In the genomic region with DNA sequence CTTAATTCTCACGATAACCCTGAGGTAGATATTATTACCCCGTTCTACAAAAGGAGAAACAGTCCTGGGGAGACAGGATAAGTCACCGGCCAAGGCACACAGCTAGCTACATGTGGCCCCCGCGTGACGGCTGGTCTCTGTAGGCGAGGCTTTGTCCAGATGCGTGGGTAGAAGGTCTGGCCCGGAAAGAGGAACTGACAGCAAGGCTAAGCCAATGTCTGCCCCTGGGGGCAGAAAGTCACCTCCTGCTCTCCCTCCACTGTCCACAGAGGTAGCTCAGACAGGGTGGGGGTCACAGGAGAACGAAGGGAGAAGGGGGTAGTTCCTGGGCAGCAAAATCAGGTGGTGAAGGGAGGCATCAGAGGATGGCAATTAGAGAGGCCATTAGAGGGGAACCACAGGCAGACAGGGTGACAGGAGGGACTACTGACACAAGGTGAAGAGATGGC, we compare ENCODE assay signal across 1 cellular context.
TF ChIP-seq lines count a peak whose summit lies in the region.

No MANE protein-coding gene starts in this region.

TF ChIP-seq in K562, 482 proteins besides CTCF, POLR2A, EP300 and RAD21 (continues in another document):
- TF ChIP-seq ESRRA (IDR thresholded peaks at IDR 0.05; ENCODE audit: borderline replicate concordance, low read depth) (peak; percentile 27; the same call in 1 of the 2 replicates), CTBP1 (IDR thresholded peaks at IDR 0.05; ENCODE audit: borderline replicate concordance) (peak; percentile 55; the same call in 1 of the 2 replicates), LARP7 (IDR thresholded peaks at IDR 0.05) (no peak), JUN (IDR thresholded peaks at IDR 0.05; ENCODE audit: borderline replicate concordance, low read depth, low read length) (peak; percentile 29; the same call in 1 of the 2 replicates), JUN (CRISPR knock-in tag; IDR thresholded peaks at IDR 0.05; ENCODE audit: borderline replicate concordance) (no peak), ZBTB7A (IDR thresholded peaks at IDR 0.05; ENCODE audit: borderline replicate concordance, control insufficient read depth, low read depth, low read length) (peak; percentile 61), ZNF3 (CRISPR knock-in tag; IDR thresholded peaks at IDR 0.05) (no peak), TEAD1 (CRISPR knock-in tag; IDR thresholded peaks at IDR 0.05) (peak in 1 of 2 experiments; percentile 2; a peak in 1 of 4 replicates), FIP1L1 (IDR thresholded peaks at IDR 0.05; ENCODE audit: low read depth, low read length, poor library complexity, severe bottlenecking) (no peak), SMARCE1 (IDR thresholded peaks at IDR 0.05) (peak; percentile 76), CC2D1A (IDR thresholded peaks at IDR 0.05) (no peak), ELK3 (CRISPR knock-in tag; IDR thresholded peaks at IDR 0.05) (no peak), SIX5 (IDR thresholded peaks at IDR 0.05; ENCODE audit: borderline replicate concordance in 1 of 2, insufficient read depth in 1 of 2, low read depth in 1 of 2, low read length in 2 of 2) (no peak), SUPT5H (IDR thresholded peaks at IDR 0.05) (peak; percentile 30; the same call in 1 of the 2 replicates), ZBTB11 (CRISPR knock-in tag; IDR thresholded peaks at IDR 0.05) (no peak), HNRNPUL1 (IDR thresholded peaks at IDR 0.05; ENCODE audit: low read length) (no peak), DPF2 (IDR thresholded peaks at IDR 0.05) (peak; percentile 72), MED1 (CRISPR knock-in tag; IDR thresholded peaks at IDR 0.05; ENCODE audit: borderline replicate concordance) (no peak), STAG1 (CRISPR knock-in tag; IDR thresholded peaks at IDR 0.05; ENCODE audit: borderline replicate concordance) (no peak), FOXA1 (IDR thresholded peaks at IDR 0.05; ENCODE audit: borderline replicate concordance) (no peak), HDGF (IDR thresholded peaks at IDR 0.05) (0 out of 2 replicates have a peak, but pooled peaks have one; percentile 24), RBM15 (IDR thresholded peaks at IDR 0.05; ENCODE audit: insufficient read depth, low read length) (no peak), POLR2G (IDR thresholded peaks at IDR 0.05; ENCODE audit: low read depth, low read length) (0 out of 2 replicates have a peak, but pooled peaks have one; percentile 40), DMBX1 (CRISPR knock-in tag; IDR thresholded peaks at IDR 0.05; ENCODE audit: borderline replicate concordance) (peak; percentile 46; the same call in 1 of the 2 replicates), ZFP1 (CRISPR knock-in tag; IDR thresholded peaks at IDR 0.05) (no peak), SRSF9 (IDR thresholded peaks at IDR 0.05; ENCODE audit: borderline replicate concordance, low read depth, low read length) (no peak), KDM4B (IDR thresholded peaks at IDR 0.05; ENCODE audit: borderline replicate concordance in 2 of 2, low read depth in 1 of 2) (no peak), EGR1 (conservative IDR thresholded peaks at IDR 0.05) (peak; percentile 97), POLR3G (IDR thresholded peaks at IDR 0.05; ENCODE audit: extremely low read depth, insufficient read length, insufficient replicate concordance) (no peak), ZKSCAN3 (CRISPR knock-in tag; IDR thresholded peaks at IDR 0.05) (no peak), MAX (CRISPR knock-in tag; IDR thresholded peaks at IDR 0.05) (peak; percentile 97), BHLHE40 (IDR thresholded peaks at IDR 0.05; ENCODE audit: low read length) (peak; percentile 89), NCOR1 (IDR thresholded peaks at IDR 0.05) (peak; percentile 33; the same call in 1 of the 2 replicates), HCFC1 (IDR thresholded peaks at IDR 0.05; ENCODE audit: low read depth, low read length) (no peak), SNAPC5 (CRISPR knock-in tag; IDR thresholded peaks at IDR 0.05) (no peak), RFX1 (IDR thresholded peaks at IDR 0.05) (no peak), THRB (CRISPR knock-in tag; conservative IDR thresholded peaks at IDR 0.05) (no peak), NELFE (IDR thresholded peaks at IDR 0.05; ENCODE audit: insufficient read depth, insufficient read length) (no peak), ZNF146 (CRISPR knock-in tag; IDR thresholded peaks at IDR 0.05; ENCODE audit: unreplicated experiment) (no peak), ZNF696 (CRISPR knock-in tag; conservative IDR thresholded peaks at IDR 0.05) (no peak), ZNF140 (CRISPR knock-in tag; IDR thresholded peaks at IDR 0.05) (no peak)
- TF ChIP-seq, protein P1, sequence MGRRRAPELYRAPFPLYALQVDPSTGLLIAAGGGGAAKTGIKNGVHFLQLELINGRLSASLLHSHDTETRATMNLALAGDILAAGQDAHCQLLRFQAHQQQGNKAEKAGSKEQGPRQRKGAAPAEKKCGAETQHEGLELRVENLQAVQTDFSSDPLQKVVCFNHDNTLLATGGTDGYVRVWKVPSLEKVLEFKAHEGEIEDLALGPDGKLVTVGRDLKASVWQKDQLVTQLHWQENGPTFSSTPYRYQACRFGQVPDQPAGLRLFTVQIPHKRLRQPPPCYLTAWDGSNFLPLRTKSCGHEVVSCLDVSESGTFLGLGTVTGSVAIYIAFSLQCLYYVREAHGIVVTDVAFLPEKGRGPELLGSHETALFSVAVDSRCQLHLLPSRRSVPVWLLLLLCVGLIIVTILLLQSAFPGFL (CRISPR knock-in tag; IDR thresholded peaks at IDR 0.05) = no peak
- TF ChIP-seq, protein P2, sequence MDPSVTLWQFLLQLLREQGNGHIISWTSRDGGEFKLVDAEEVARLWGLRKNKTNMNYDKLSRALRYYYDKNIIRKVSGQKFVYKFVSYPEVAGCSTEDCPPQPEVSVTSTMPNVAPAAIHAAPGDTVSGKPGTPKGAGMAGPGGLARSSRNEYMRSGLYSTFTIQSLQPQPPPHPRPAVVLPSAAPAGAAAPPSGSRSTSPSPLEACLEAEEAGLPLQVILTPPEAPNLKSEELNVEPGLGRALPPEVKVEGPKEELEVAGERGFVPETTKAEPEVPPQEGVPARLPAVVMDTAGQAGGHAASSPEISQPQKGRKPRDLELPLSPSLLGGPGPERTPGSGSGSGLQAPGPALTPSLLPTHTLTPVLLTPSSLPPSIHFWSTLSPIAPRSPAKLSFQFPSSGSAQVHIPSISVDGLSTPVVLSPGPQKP (CRISPR knock-in tag; IDR thresholded peaks at IDR 0.05) = no peak
- TF ChIP-seq, protein P3, sequence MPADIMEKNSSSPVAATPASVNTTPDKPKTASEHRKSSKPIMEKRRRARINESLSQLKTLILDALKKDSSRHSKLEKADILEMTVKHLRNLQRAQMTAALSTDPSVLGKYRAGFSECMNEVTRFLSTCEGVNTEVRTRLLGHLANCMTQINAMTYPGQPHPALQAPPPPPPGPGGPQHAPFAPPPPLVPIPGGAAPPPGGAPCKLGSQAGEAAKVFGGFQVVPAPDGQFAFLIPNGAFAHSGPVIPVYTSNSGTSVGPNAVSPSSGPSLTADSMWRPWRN (IDR thresholded peaks at IDR 0.05; ENCODE audit: low read depth) = no peak
- TF ChIP-seq, protein P4, sequence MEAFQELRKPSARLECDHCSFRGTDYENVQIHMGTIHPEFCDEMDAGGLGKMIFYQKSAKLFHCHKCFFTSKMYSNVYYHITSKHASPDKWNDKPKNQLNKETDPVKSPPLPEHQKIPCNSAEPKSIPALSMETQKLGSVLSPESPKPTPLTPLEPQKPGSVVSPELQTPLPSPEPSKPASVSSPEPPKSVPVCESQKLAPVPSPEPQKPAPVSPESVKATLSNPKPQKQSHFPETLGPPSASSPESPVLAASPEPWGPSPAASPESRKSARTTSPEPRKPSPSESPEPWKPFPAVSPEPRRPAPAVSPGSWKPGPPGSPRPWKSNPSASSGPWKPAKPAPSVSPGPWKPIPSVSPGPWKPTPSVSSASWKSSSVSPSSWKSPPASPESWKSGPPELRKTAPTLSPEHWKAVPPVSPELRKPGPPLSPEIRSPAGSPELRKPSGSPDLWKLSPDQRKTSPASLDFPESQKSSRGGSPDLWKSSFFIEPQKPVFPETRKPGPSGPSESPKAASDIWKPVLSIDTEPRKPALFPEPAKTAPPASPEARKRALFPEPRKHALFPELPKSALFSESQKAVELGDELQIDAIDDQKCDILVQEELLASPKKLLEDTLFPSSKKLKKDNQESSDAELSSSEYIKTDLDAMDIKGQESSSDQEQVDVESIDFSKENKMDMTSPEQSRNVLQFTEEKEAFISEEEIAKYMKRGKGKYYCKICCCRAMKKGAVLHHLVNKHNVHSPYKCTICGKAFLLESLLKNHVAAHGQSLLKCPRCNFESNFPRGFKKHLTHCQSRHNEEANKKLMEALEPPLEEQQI (IDR thresholded peaks at IDR 0.05) = no peak
- TF ChIP-seq, protein P5, sequence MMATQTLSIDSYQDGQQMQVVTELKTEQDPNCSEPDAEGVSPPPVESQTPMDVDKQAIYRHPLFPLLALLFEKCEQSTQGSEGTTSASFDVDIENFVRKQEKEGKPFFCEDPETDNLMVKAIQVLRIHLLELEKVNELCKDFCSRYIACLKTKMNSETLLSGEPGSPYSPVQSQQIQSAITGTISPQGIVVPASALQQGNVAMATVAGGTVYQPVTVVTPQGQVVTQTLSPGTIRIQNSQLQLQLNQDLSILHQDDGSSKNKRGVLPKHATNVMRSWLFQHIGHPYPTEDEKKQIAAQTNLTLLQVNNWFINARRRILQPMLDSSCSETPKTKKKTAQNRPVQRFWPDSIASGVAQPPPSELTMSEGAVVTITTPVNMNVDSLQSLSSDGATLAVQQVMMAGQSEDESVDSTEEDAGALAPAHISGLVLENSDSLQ (IDR thresholded peaks at IDR 0.05) = peak; percentile 78
- TF ChIP-seq, protein P6, sequence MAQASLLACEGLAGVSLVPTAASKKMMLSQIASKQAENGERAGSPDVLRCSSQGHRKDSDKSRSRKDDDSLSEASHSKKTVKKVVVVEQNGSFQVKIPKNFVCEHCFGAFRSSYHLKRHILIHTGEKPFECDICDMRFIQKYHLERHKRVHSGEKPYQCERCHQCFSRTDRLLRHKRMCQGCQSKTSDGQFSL (CRISPR knock-in tag; IDR thresholded peaks at IDR 0.05) = no peak
- TF ChIP-seq, protein P6 (tag; IDR thresholded peaks at IDR 0.05) = no peak
